Comparison of ENCODE assay signal across 8 cellular contexts in genomic region chr2:239401450-239402227, GRCh38. TPM values are rescaled to one million over a fixed set of nuclear protein-coding genes. Genes with fewer than 3 reads are reported as not detected.
DNase-seq lines count a peak whose midpoint lies in the region; ATAC-seq and TF ChIP-seq lines count a peak whose summit lies in the region.

No MANE protein-coding gene starts in this region.

- H3K9me3 ChIP-seq in OCI-LY1 (ENCODE audit: low read length) (0 out of 2 replicates have a peak, but pooled peaks cover 4% of the 10 kb centered on the region), esophagus (ENCODE audit: control insufficient read depth in 2 of 2, insufficient read depth in 1 of 2, low read depth in 1 of 2, low read length in 1 of 2) (no peaks in the 10 kb centered on the region), muscle layer of colon (ENCODE audit: low read length) (no peaks in the 10 kb centered on the region)

- peak overlapping the region; percentile 89 for H3K9ac ChIP-seq in OCI-LY1 (ENCODE audit: low read length)
- peak overlapping the region; percentile 77 for H3K9ac ChIP-seq in muscle layer of colon (ENCODE audit: low read length)

- H3K9me2 ChIP-seq in OCI-LY1 (ENCODE audit: low read depth, low read length), result no peaks in the 10 kb centered on the region

- H3K79me2 ChIP-seq in OCI-LY1 (ENCODE audit: insufficient read depth, low read length), result no peaks in the 10 kb centered on the region

- H4K20me1 ChIP-seq in OCI-LY1 (ENCODE audit: insufficient read depth, low read length), result no peaks in the 10 kb centered on the region

- peaks cover 11% of the 10 kb centered on the region; the same call in 1 of the 2 replicates for H3K27me3 ChIP-seq in OCI-LY1 (ENCODE audit: insufficient read depth, low read length)
- no peaks in the 10 kb centered on the region for H3K27me3 ChIP-seq in esophagus (ENCODE audit: control insufficient read depth in 1 of 2, insufficient read depth in 2 of 2, low read length in 2 of 2)
- no peaks in the 10 kb centered on the region for H3K27me3 ChIP-seq in muscle layer of colon (ENCODE audit: control insufficient read depth in 1 of 2, insufficient read depth in 2 of 2, low read length in 2 of 2)

- peaks cover 21% of the 10 kb centered on the region for H3K4me1 ChIP-seq in OCI-LY1 (ENCODE audit: insufficient read depth, low read length, severe bottlenecking)
- peaks cover 3 to 6% of the 10 kb centered on the region in 2 donors for H3K4me1 ChIP-seq in esophagus (ENCODE audit: control insufficient read depth in 2 of 2, insufficient read depth in 2 of 2, low read length in 1 of 2)
- H3K4me1 ChIP-seq in muscle layer of colon (ENCODE audit: insufficient read depth, low read length), result peaks cover 31% of the 10 kb centered on the region

- peak overlapping the region; percentile 76 for H3K4me3 ChIP-seq in OCI-LY1 (ENCODE audit: low read depth, low read length, poor library complexity, severe bottlenecking)
- H3K4me3 ChIP-seq in esophagus (ENCODE audit: low read depth in 1 of 2, low read length in 2 of 2), result peak overlapping the region; percentile 67 to 77
- H3K4me3 ChIP-seq in muscle layer of colon (ENCODE audit: low read depth in 1 of 2, low read length in 2 of 2), result peak overlapping the region; percentile 70 to 79

- no peaks in the 10 kb centered on the region for H3F3A ChIP-seq in OCI-LY1 (ENCODE audit: insufficient read depth, low read length)

- WGBS in esophagus, 2 donors, result 1% methylated on average over 83 to 86 of the region's 86 CpGs

- H3K36me3 ChIP-seq in OCI-LY1 (ENCODE audit: insufficient read depth, low read length) (no peaks in the 10 kb centered on the region; the same call in 1 of the 2 replicates), esophagus (ENCODE audit: control insufficient read depth in 2 of 2, insufficient read depth in 2 of 2, low read length in 1 of 2) (no peaks in the 10 kb centered on the region), muscle layer of colon (ENCODE audit: insufficient read depth, low read length) (no peaks in the 10 kb centered on the region)

- peak; percentile 54 for ATAC-seq in GM21529 (IDR thresholded peaks at IDR 0.05; ENCODE audit: unreplicated experiment)

- peak overlapping the region; percentile 93 for H3K4me2 ChIP-seq in OCI-LY1 (ENCODE audit: low read length)

- DNase-seq in DMS53 treated with DMSO at 0.1 percent for 48 hours (lab: John Stamatoyannopoulos, UW; ENCODE audit: unreplicated experiment) (peak; percentile 97), HuH-7.5 (ENCODE audit: low spot score) (peak; percentile 97), activated T-cell treated with anti-CD3 and anti-CD28 coated beads for 48 hours (ENCODE audit: low read depth) (peak; percentile 92)
- DNase-seq in stimulated activated CD8-positive, alpha-beta memory T cell treated with anti-CD3 and anti-CD28 coated beads, Interleukin-4, amount 100 ng/mL, for 48 hours, result peak; percentile 93

- H3K27ac ChIP-seq in OCI-LY1 (ENCODE audit: low read depth, low read length, poor library complexity, severe bottlenecking), result peak overlapping the region; percentile 75
- H3K27ac ChIP-seq in esophagus (ENCODE audit: low read depth in 2 of 2, low read length in 1 of 2), result peak overlapping the region; percentile 98 to 99
- H3K27ac ChIP-seq in muscle layer of colon (ENCODE audit: low read depth, low read length), result peak overlapping the region; percentile 100

- H2AFZ ChIP-seq in OCI-LY1 (ENCODE audit: low read length), result peak overlapping the region; percentile 57; the same call in 1 of the 2 replicates

- 0 out of 2 replicates have a peak, but pooled peaks have one; percentile 7 for TF ChIP-seq CTCF in OCI-LY1 (IDR thresholded peaks at IDR 0.05; ENCODE audit: low read length)

RNA-seq across cellular contexts. Expression of gene HDAC4, which starts 0.8 kb away (rescaled TPM):
- 10 to 100 TPM in 1 of 2 donors, 1 to 10 TPM in 1; 5.9 to 10.2 TPM for polyA plus RNA-seq in esophagus

Comparison
In these comparisons a context has a peak if more than half of its experiments do, and no peak if none do; other contexts are left out.
1. Peak in every context shown above with its lines: DNase-seq, ATAC-seq, H3K4me3 ChIP-seq and H3K27ac ChIP-seq.